ENCODE assay signal across 9 cellular contexts in the genomic region with DNA sequence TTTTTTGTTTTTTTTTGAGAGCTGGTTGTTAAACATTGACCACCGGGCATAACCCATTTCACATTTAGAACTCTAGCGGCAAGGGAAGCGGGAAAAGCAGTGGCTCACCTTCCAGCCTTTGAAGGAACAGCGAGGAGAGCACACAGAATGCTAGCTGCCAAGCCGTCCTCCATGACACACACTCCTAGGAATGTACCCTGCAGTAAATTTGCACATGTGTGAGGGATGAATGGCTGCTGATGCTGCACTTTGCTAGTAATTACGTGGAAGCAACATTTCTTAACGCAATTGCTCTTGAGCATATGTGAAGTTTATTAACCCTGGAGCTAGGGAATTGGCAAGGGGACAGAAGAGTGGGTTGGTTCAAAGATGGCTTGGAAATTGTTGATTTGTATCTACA.
DNase-seq lines count a peak whose midpoint lies in the region; ATAC-seq and TF ChIP-seq lines count a peak whose summit lies in the region.
"Had no signal": no experiment of that assay in that cellular context is flagged by ENCODE, and none has a peak within 500 bp of the region (broad histone marks: within the 10 kb centered on the region; RNA-seq: fewer than 3 reads in every experiment).

No MANE protein-coding gene starts in this region.

- no peaks in the 10 kb centered on the region for H3K9me3 Mint-ChIP-seq in activated T-helper 1 cell treated with anti-CD3 and anti-CD28 coated beads, Interleukin-12 subunit alpha, Interleukin-12 subunit beta, Interleukin-2, Interleukin-4 antibody, amounts not matched to agents 30 ng/mL and 10 ng/mL and 1 ng/mL, durations not matched to agents 14 hours and 24 hours and 36 hours

- peak overlapping the region; percentile 93 for H3K27ac ChIP-seq in thoracic aorta
- H3K27ac ChIP-seq: C4-2B had no signal

- in situ Hi-C loops in G401 (cut with HindIII; ENCODE audit: low sequenced_read_pairs), result no loop called here

- ATAC-seq in left ventricle myocardium superior (peak; percentile 51), thoracic aorta (ENCODE audit: insufficient number of reproducible peaks, low FRiP score, low read depth) (peak; percentile 36)

- H3K9me3 ChIP-seq in thoracic aorta, result peaks cover 4% of the 10 kb centered on the region

- intact Hi-C loops in activated T-helper 1 cell treated with anti-CD3 and anti-CD28 coated beads, Interleukin-12 subunit alpha, Interleukin-12 subunit beta, Interleukin-2, Interleukin-4 antibody, amounts not matched to agents 30 ng/mL and 10 ng/mL and 1 ng/mL, durations not matched to agents 14 hours and 24 hours and 36 hours (cut with micrococcal nuclease), result loop anchor here (5.0 kb wide), 1 partner anchor 41 kb away; no protein-coding TSS in a partner anchor
- intact Hi-C loops in left ventricle myocardium superior (cut with micrococcal nuclease), result no loop called here

- no peaks in the 10 kb centered on the region for H3K27me3 ChIP-seq in thoracic aorta (replicated peaks; ENCODE audit: insufficient read depth)

- peak overlapping the region; percentile 17 for H3K4me3 Mint-ChIP-seq in activated T-helper 1 cell treated with anti-CD3 and anti-CD28 coated beads, Interleukin-12 subunit alpha, Interleukin-12 subunit beta, Interleukin-2, Interleukin-4 antibody, amounts not matched to agents 30 ng/mL and 10 ng/mL and 1 ng/mL, durations not matched to agents 14 hours and 24 hours and 36 hours

- peaks cover 57% of the 10 kb centered on the region for H3K4me1 Mint-ChIP-seq in activated T-helper 1 cell treated with anti-CD3 and anti-CD28 coated beads, Interleukin-12 subunit alpha, Interleukin-12 subunit beta, Interleukin-2, Interleukin-4 antibody, amounts not matched to agents 30 ng/mL and 10 ng/mL and 1 ng/mL, durations not matched to agents 14 hours and 24 hours and 36 hours (ENCODE audit: low read depth)

- no peak for TF ChIP-seq CTCF in thoracic aorta (IDR thresholded peaks at IDR 0.05)

- DNase-seq in NCI-H2196 (lab: John Stamatoyannopoulos, UW; ENCODE audit: unreplicated experiment) (peak; percentile 32), NCI-H2196 treated with DMSO at 0.1 percent for 48 hours (lab: John Stamatoyannopoulos, UW; ENCODE audit: unreplicated experiment) (no peak), left ventricle myocardium superior (no peak), thoracic aorta (ENCODE audit: low spot score) (no peak), G401 (ENCODE audit: low spot score) (no peak), NCI-H1048 (lab: John Stamatoyannopoulos, UW) (no peak), NCI-H1694 treated with DMSO at 0.1 percent for 48 hours (lab: John Stamatoyannopoulos, UW) (no peak)
- DNase-seq in activated T-helper 1 cell treated with anti-CD3 and anti-CD28 coated beads, Interleukin-12 subunit alpha, Interleukin-12 subunit beta, Interleukin-2, Interleukin-4 antibody, amounts not matched to agents 30 ng/mL and 10 ng/mL and 1 ng/mL, durations not matched to agents 14 hours and 24 hours and 36 hours (ENCODE audit: low spot score), result no peak

- H3K36me3 ChIP-seq in thoracic aorta, result no peaks in the 10 kb centered on the region

- H3K27me3 Mint-ChIP-seq in activated T-helper 1 cell treated with anti-CD3 and anti-CD28 coated beads, Interleukin-12 subunit alpha, Interleukin-12 subunit beta, Interleukin-2, Interleukin-4 antibody, amounts not matched to agents 30 ng/mL and 10 ng/mL and 1 ng/mL, durations not matched to agents 14 hours and 24 hours and 36 hours (ENCODE audit: insufficient read depth), result no peaks in the 10 kb centered on the region

- H3K27ac Mint-ChIP-seq in activated T-helper 1 cell treated with anti-CD3 and anti-CD28 coated beads, Interleukin-12 subunit alpha, Interleukin-12 subunit beta, Interleukin-2, Interleukin-4 antibody, amounts not matched to agents 30 ng/mL and 10 ng/mL and 1 ng/mL, durations not matched to agents 14 hours and 24 hours and 36 hours, result peak overlapping the region; percentile 90

- no peak overlapping the region for H3K4me3 ChIP-seq in thoracic aorta

- H3K4me1 ChIP-seq in thoracic aorta (ENCODE audit: control insufficient read depth in 1 of 2, low read depth in 2 of 2), result peaks cover 29 to 33% of the 10 kb centered on the region in 2 donors

- H3K36me3 Mint-ChIP-seq in activated T-helper 1 cell treated with anti-CD3 and anti-CD28 coated beads, Interleukin-12 subunit alpha, Interleukin-12 subunit beta, Interleukin-2, Interleukin-4 antibody, amounts not matched to agents 30 ng/mL and 10 ng/mL and 1 ng/mL, durations not matched to agents 14 hours and 24 hours and 36 hours (ENCODE audit: low read depth), result peaks cover 14% of the 10 kb centered on the region
